Comparison of ENCODE assay signal across 1 cellular context in the genomic region with DNA sequence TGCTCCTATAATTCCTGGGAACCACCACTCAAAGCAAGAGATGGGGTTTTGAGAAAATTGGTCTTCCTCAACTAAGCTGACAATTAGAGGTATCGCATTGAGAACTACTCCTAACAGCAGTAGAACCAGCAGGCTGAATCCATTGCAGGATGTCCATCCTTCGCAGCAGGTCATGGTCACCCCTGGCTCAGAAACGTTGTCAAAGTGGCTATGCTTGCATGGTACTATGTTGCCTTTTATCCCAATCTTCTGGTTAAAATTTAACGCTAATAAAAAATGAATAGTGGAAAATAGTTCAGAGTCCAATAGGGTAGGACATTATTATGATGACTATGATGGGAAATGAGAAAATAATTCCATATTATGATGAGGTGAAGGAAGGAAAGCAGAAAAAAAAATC.
TF ChIP-seq lines count a peak whose summit lies in the region.

A gene with protein sequence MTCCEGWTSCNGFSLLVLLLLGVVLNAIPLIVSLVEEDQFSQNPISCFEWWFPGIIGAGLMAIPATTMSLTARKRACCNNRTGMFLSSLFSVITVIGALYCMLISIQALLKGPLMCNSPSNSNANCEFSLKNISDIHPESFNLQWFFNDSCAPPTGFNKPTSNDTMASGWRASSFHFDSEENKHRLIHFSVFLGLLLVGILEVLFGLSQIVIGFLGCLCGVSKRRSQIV (minus strand): TSS at position 212 of the 400 bp plus-strand sequence. CDS start 38 bp downstream, at position 174.

TF ChIP-seq in IMR-90, 13 proteins besides CTCF, POLR2A, EP300 and RAD21:
- TF ChIP-seq CEBPB (IDR thresholded peaks at IDR 0.05; ENCODE audit: low read depth, low read length) (no peak), RFX5 (IDR thresholded peaks at IDR 0.05; ENCODE audit: low read depth, low read length) (no peak), NFE2L2 (IDR thresholded peaks at IDR 0.05; ENCODE audit: low read depth, low read length) (no peak), MAFK (IDR thresholded peaks at IDR 0.05; ENCODE audit: low read depth, low read length) (no peak), BHLHE40 (IDR thresholded peaks at IDR 0.05; ENCODE audit: low read depth, low read length) (no peak), MXI1 (IDR thresholded peaks at IDR 0.05; ENCODE audit: borderline replicate concordance, low read depth, low read length) (no peak)
